Comparison of ENCODE assay signal across 8 cellular contexts in genomic region chr7:100101016-100101862, GRCh38. TPM values are rescaled to one million over a fixed set of nuclear protein-coding genes. Genes with fewer than 3 reads are reported as not detected.
DNase-seq lines count a peak whose midpoint lies in the region; ATAC-seq, FAIRE-seq and TF ChIP-seq lines count a peak whose summit lies in the region.

TSS of gene AP4M1 (plus strand) at chr7:100101643. CDS start at chr7:100101715, 72 bp downstream.
TSS of gene MCM7 (minus strand) at chr7:100101397. CDS start at chr7:100101294, 103 bp downstream.

- H3K27me3 ChIP-seq in body of pancreas (no peaks in the 10 kb centered on the region), gastrocnemius medialis (no peaks in the 10 kb centered on the region)

- H3K4me1 ChIP-seq in body of pancreas, result peaks cover 27% of the 10 kb centered on the region
- H3K4me1 ChIP-seq in gastrocnemius medialis, result peaks cover 13 to 17% of the 10 kb centered on the region in 2 donors

- DNase-seq in NCI-H2107 treated with DMSO at 0.1 percent for 48 hours (lab: John Stamatoyannopoulos, UW; ENCODE audit: unreplicated experiment) (peak; percentile 97), body of pancreas (peak; percentile 98 to 99 (median 98)), iPS DF 19.7 (ENCODE audit: low read depth, low spot score) (peak; percentile 84), gastrocnemius medialis (peak; percentile 99)

- FAIRE-seq in TTC549 (lab: Jason Lieb, UNC), result peak; percentile 39

- TF ChIP-seq CTCF in 22Rv1 (IDR thresholded peaks at IDR 0.05) (no peak), body of pancreas (IDR thresholded peaks at IDR 0.05) (no peak), gastrocnemius medialis (IDR thresholded peaks at IDR 0.05 in 4 of 5, conservative IDR thresholded peaks at IDR 0.05 in 1 of 5) (no peak)

- H3K4me3 ChIP-seq in body of pancreas, result peak within 1 kb of the TSS; percentile 63 to 75
- H3K4me3 ChIP-seq in gastrocnemius medialis, result peak within 1 kb of the TSS; percentile 60 to 97 (median 85)

- peak within 1 kb of the TSS; percentile 100 for H3K27ac ChIP-seq in 22Rv1
- peak within 1 kb of the TSS; percentile 87 to 96 (median 90) for H3K27ac ChIP-seq in body of pancreas
- peak within 1 kb of the TSS; percentile 89 to 97 (median 94) for H3K27ac ChIP-seq in gastrocnemius medialis

- H3K9me3 ChIP-seq in body of pancreas (no peaks in the 10 kb centered on the region), gastrocnemius medialis (no peaks in the 10 kb centered on the region)

- intact Hi-C loops in body of pancreas (cut with DNase I), result no loop called here
- intact Hi-C loops in gastrocnemius medialis (cut with DNase I; ENCODE audit: low total_unique reads), result loop anchor here (1.0 to 5.0 kb wide), 6 partner anchors 13 to 326 kb away; partner anchors contain the start of genes CNPY4, COPS6, LAMTOR4 and MEPCE

- peak in 1 of 3 donors; percentile 49 for TF ChIP-seq POLR2A in body of pancreas (IDR thresholded peaks at IDR 0.05)
- peak in 1 of 2 donors; percentile 28 for TF ChIP-seq POLR2A in gastrocnemius medialis (IDR thresholded peaks at IDR 0.05)

- WGBS in body of pancreas, 2 donors, result 0 to 1% methylated on average over 1 to 53 of the region's 80 CpGs

- in situ Hi-C loops in gastrocnemius medialis (cut with MboI; ENCODE audit: low sequenced_read_pairs in 4 of 4), result no loop called here

- peak; percentile 62 for ATAC-seq in GM18520 (IDR thresholded peaks at IDR 0.05; ENCODE audit: unreplicated experiment)
- ATAC-seq in HG03064 (IDR thresholded peaks at IDR 0.05; ENCODE audit: low read depth, unreplicated experiment), result peak; percentile 68
- peak; percentile 92 for ATAC-seq in body of pancreas
- peak; percentile 85 to 86 for ATAC-seq in gastrocnemius medialis

- peaks cover 8 to 24% of the 10 kb centered on the region in 2 donors for H3K36me3 ChIP-seq in body of pancreas (replicated peaks in 1 of 2; ENCODE audit: insufficient read depth in 1 of 2, low read depth in 2 of 2)
- peaks cover 0 to 39% of the 10 kb centered on the region in 2 donors for H3K36me3 ChIP-seq in gastrocnemius medialis

RNA-seq across cellular contexts. Expression of gene AP4M1, which starts in this region (rescaled TPM):
- total RNA-seq in body of pancreas (10 to 100 TPM in 1 of 2 donors, 1 to 10 TPM in 1; 6.0 to 11.2 TPM), gastrocnemius medialis (10 to 100 TPM in 2 of 4 donors, 1 to 10 TPM in 2; 7.2 to 13.8 (median 10.8) TPM)

RNA-seq across cellular contexts. Expression of gene MCM7, which starts in this region (rescaled TPM):
- total RNA-seq in body of pancreas (10 to 100 TPM; 32.6 to 34.5 TPM), gastrocnemius medialis (10 to 100 TPM; 23.9 to 45.7 (median 36.1) TPM)

Comparison
In these comparisons a context has a peak if more than half of its experiments do, and no peak if none do; other contexts are left out.
1. Peak in every context shown above with its lines: DNase-seq, ATAC-seq, H3K4me3 ChIP-seq and H3K27ac ChIP-seq.